10 cellular contexts compared by ENCODE assay signal in the genomic region with DNA sequence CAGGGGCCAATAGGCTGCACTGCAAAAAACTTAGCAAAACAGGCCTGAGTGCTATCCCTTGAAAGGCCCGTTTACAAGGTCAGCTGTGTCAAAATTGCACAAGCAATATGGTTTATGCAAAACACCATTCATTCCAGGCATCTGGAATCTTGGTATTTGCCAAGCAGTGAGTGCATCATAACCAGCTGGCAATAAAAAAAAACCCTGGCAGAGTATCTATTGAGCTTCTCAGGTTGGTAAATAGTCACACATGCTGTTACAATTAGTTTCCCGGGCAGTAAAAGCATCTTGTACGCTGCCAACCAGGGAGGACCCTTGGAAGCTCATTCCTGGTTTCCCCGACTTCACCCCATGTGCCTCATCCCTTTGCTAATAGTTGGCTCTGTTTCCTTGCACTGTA.
DNase-seq lines count a peak whose midpoint lies in the region; ATAC-seq and TF ChIP-seq lines count a peak whose summit lies in the region.
"Had no signal": no experiment of that assay in that cellular context is flagged by ENCODE, and none has a peak within 500 bp of the region (broad histone marks: within the 10 kb centered on the region; RNA-seq: fewer than 3 reads in every experiment).

No MANE protein-coding gene starts in this region.

- no peak overlapping the region for H3K4me3 ChIP-seq in AG10803 (ENCODE audit: low read length)
- H3K4me3 ChIP-seq: lung had no signal

- TF ChIP-seq CTCF in AG10803 (conservative IDR thresholded peaks at IDR 0.05; ENCODE audit: low read length): no peak

- ATAC-seq in GM19452 (IDR thresholded peaks at IDR 0.05; ENCODE audit: unreplicated experiment) (no peak), GM18858 (IDR thresholded peaks at IDR 0.05; ENCODE audit: unreplicated experiment) (no peak)
- ATAC-seq: Right ventricle myocardium inferior had no signal

- DNase-seq in AG10803 (ENCODE audit: low read depth) (peak; percentile 99), NCI-H2029 treated with DMSO at 0.1 percent for 48 hours (lab: John Stamatoyannopoulos, UW) (peak; percentile 4), fibroblast of gingiva (ENCODE audit: low read depth) (peak; percentile 99)
- no peak for DNase-seq in activated CD4-positive, CD25-positive, alpha-beta regulatory T cell (lab: John Stamatoyannopoulos, UW)
- DNase-seq: activated CD8-positive, alpha-beta memory T cell treated with anti-CD3 and anti-CD28 coated beads, Interleukin-2, amount 50 U/mL, for 48 hours; CD4-positive, alpha-beta T cell had no signal

Comparison
In these comparisons a context has a peak if more than half of its experiments do, and no peak if none do; other contexts are left out.
1. DNase-seq: peak in AG10803 (single experiment), NCI-H2029 treated with DMSO at 0.1 percent for 48 hours (single experiment) and fibroblast of gingiva (single experiment); none in activated CD4-positive, CD25-positive, alpha-beta regulatory T cell (0 of 4).